ENCODE assay signal across 8 cellular contexts in the genomic region with DNA sequence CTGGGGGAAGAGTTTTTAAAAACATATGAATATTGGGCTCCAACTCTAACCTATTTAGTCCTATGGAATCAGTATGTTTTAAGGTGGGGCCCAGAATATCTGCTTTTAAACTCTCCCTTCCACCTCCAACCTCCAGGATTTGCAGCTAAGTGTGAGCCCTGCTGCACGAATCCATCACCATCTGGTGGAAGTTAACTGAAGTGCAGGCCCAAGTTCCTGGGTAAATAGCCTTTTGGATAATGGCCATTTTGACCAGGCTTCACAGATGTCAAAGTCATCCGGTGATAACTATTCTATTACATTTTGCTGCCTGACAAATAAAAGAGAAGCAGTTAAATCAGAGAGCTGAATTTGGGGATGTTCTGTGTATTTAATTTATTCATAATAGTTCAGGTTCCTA. TPM values are rescaled to one million over a fixed set of nuclear protein-coding genes. Genes with fewer than 3 reads are reported as not detected.
DNase-seq lines count a peak whose midpoint lies in the region; ATAC-seq and TF ChIP-seq lines count a peak whose summit lies in the region.

No MANE protein-coding gene starts in this region.

- ATAC-seq in GM18505 (IDR thresholded peaks at IDR 0.05; ENCODE audit: unreplicated experiment) (peak; percentile 93), HG02759 (IDR thresholded peaks at IDR 0.05; ENCODE audit: unreplicated experiment) (peak; percentile 91), HG03457 (IDR thresholded peaks at IDR 0.05; ENCODE audit: unreplicated experiment) (no peak)

- TF ChIP-seq POLR2A in GM18505 (IDR thresholded peaks at IDR 0.05; ENCODE audit: borderline replicate concordance, extremely low read depth, insufficient read depth, insufficient read length): no peak

- TF ChIP-seq CTCF in AG09319 (IDR thresholded peaks at IDR 0.05; ENCODE audit: low read depth, low read length): peak; percentile 5

- no peak for DNase-seq in AG09319 (ENCODE audit: extremely low read depth, low read depth)
- peak; percentile 55 for DNase-seq in NCI-H1092 (lab: John Stamatoyannopoulos, UW)
- peak; percentile 45 for DNase-seq in SK-N-DZ (ENCODE audit: low spot score)
- DNase-seq in globus pallidus (ENCODE audit: low spot score): peak; percentile 47
- peak; percentile 67 for DNase-seq in retina

RNA-seq across cellular contexts. Expression of a gene that starts 58.1 kb away (rescaled TPM):
- polyA plus RNA-seq in SK-N-DZ (2014; cell fraction: cytosol; rRNA removed): 0.05 and 0.50 TPM in 2 replicates
- 0.25 and 0.92 TPM in 2 replicates for polyA plus RNA-seq in SK-N-DZ (2014; cell fraction: nucleus; rRNA removed)
